9 cellular contexts compared by ENCODE assay signal in the genomic region with DNA sequence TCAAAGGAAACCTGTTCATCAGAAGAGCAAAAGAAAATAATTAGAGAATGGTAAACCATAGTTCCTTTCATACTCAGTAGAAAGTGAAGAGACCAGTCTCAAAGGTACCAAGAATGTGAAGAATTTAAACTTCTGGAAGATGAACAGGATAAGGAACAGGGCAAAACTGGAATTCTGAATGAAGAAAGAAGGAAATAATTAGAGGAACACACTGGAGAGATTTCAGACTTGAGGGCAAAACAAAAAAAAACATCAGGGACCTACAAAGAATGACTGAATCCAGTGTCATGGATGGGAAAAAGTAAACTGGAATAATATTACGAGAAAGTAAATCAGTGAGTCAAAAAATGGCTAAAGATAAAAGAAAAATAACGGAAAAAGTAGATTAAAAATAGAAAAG.
"Had no signal": no experiment of that assay in that cellular context is flagged by ENCODE, and none has a peak within 500 bp of the region (broad histone marks: within the 10 kb centered on the region; RNA-seq: fewer than 3 reads in every experiment).

No MANE protein-coding gene starts in this region.

- H3K36me3 Mint-ChIP-seq: IgD-negative memory B cell had no signal

- H3K9me3 Mint-ChIP-seq: H9 had no signal

- H3K9ac ChIP-seq: KMS-11 had no signal

- DNase-seq: H9, HCEC 1CT, KBM-7 had no signal

- H3K4me1 Mint-ChIP-seq: IgD-negative memory B cell had no signal

- H3K4me3 Mint-ChIP-seq: GM23338, H9, IgD-negative memory B cell had no signal

- H2AFZ ChIP-seq: GM23338 had no signal

- H3K27me3 Mint-ChIP-seq: IgD-negative memory B cell had no signal

- H3K27ac Mint-ChIP-seq: GM23338, IgD-negative memory B cell had no signal

- H3K27ac ChIP-seq: KMS-11 had no signal

- FAIRE-seq: H1, H54, HTR-8/SVneo had no signal

- H3K4me3 ChIP-seq: GM23338 had no signal
